Comparison of ENCODE assay signal across 32 cellular contexts in the genomic region with DNA sequence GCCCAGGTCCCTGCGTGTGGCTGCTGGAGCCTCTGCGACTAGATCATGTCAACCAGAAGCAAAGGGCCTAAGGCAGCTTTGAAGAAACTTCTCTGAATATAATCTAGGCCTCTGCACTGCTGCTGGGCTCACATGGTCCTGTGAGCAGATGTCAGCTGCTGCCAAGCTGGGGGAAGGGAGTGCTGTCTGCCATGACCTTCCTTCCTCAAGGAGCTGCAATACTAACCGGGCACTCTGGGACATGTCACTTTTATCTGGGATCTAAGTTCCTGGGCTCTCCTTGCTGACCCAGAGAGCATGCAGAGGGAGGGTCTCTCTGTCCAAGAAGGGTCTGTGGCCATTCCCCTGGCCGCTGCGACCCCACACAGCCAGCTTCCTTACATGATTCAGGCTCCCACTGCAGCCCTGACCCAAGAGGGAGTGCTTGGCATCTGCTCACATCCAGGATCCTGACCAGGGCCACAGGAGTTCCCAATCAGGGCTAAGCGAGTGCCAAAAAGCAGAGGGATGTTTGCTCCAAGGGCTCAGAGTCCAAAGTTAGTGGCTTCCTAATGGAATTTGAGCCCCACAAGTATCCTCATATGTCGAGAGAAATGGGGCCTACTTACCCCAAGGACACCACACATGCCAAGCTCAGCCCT.
DNase-seq lines count a peak whose midpoint lies in the region; ATAC-seq and TF ChIP-seq lines count a peak whose summit lies in the region.
"Had no signal": no experiment of that assay in that cellular context is flagged by ENCODE, and none has a peak within 500 bp of the region (broad histone marks: within the 10 kb centered on the region; RNA-seq: fewer than 3 reads in every experiment).

No MANE protein-coding gene starts in this region.

- no peak overlapping the region for H3K4me3 Mint-ChIP-seq in T-helper 2 cell treated with Interferon-gamma antibody and Interleukin-4, amounts not matched to agents 5 μg/mL and 100 μg/mL, for 36 hours
- H3K4me3 Mint-ChIP-seq: activated CD8-positive, alpha-beta T cell treated with anti-CD3 and anti-CD28 coated beads, Interleukin-2, amount 10 ng/mL, durations not matched to agents 7 days and 5 days; brain; CD4-positive, alpha-beta memory T cell; immature natural killer cell had no signal

- in situ Hi-C loops in gastrocnemius medialis (cut with MboI; ENCODE audit: low sequenced_read_pairs in 4 of 4): no loop called here

- peaks cover 4% of the 10 kb centered on the region for H3K27me3 Mint-ChIP-seq in T-helper 2 cell treated with Interferon-gamma antibody and Interleukin-4, amounts not matched to agents 5 μg/mL and 100 μg/mL, for 36 hours (ENCODE audit: low read depth)
- H3K27me3 Mint-ChIP-seq: CD4-positive, alpha-beta memory T cell had no signal

- 10% methylated on average over 2 of the region's 7 CpGs for WGBS in right lobe of liver (ENCODE audit: insufficient coverage, low coverage, low lambda C conversion rate, missing lambda C conversion rate)

- H3K4me3 ChIP-seq in cardiac muscle cell (no peak overlapping the region), right lobe of liver (no peak overlapping the region), gastrocnemius medialis (no peak overlapping the region)
- H3K4me3 ChIP-seq: A549, MG63, Peyer's patch, vagina had no signal

- H3K27me3 ChIP-seq in cardiac muscle cell: no peaks in the 10 kb centered on the region
- no peaks in the 10 kb centered on the region for H3K27me3 ChIP-seq in right lobe of liver
- no peaks in the 10 kb centered on the region for H3K27me3 ChIP-seq in gastrocnemius medialis
- H3K27me3 ChIP-seq: MG63, neutrophil, Peyer's patch, vagina had no signal

- ATAC-seq in right lobe of liver (peak; percentile 86 to 93 (median 89)), gastrocnemius medialis (peak; percentile 90), GM18870 (IDR thresholded peaks at IDR 0.05; ENCODE audit: unreplicated experiment) (no peak)
- ATAC-seq: A549; activated CD8-positive, alpha-beta T cell treated with anti-CD3 and anti-CD28 coated beads, Interleukin-2, amount 10 ng/mL, durations not matched to agents 7 days and 5 days; left colon; stimulated activated naive CD8-positive, alpha-beta T cell treated with anti-CD3 and anti-CD28 coated beads, Interleukin-15, Interleukin-2, amounts not matched to agents 100 U/mL and 50 U/mL, for 24 hours had no signal

- DNase-seq in NCI-H82 (lab: John Stamatoyannopoulos, UW): peak; percentile 52
- no peak for DNase-seq in cardiac muscle cell (ENCODE audit: low read depth in 1 of 2, low spot score in 1 of 2)
- DNase-seq in right lobe of liver: peak in 2 of 3 donors; percentile 53 to 79
- peak; percentile 67 to 78 for DNase-seq in gastrocnemius medialis
- no peak for DNase-seq in activated CD4-positive, CD25-positive, alpha-beta regulatory T cell (lab: John Stamatoyannopoulos, UW)
- DNase-seq in NCI-H146 (lab: John Stamatoyannopoulos, UW): no peak
- DNase-seq in T-helper 2 cell treated with Interferon-gamma antibody and Interleukin-4, amounts not matched to agents 5 μg/mL and 100 μg/mL, for 36 hours (ENCODE audit: low spot score): no peak
- DNase-seq: activated CD4-positive, alpha-beta T cell treated with anti-CD3 and anti-CD28 coated beads for 4 hours; activated CD8-positive, alpha-beta T cell treated with anti-CD3 and anti-CD28 coated beads, Interleukin-2, amount 10 ng/mL, durations not matched to agents 7 days and 5 days; activated naive CD4-positive, alpha-beta T cell treated with anti-CD3 and anti-CD28 coated beads, Interleukin-2, amount 50 U/mL, for 16 hours; amniotic stem cell; CD4-positive, alpha-beta memory T cell; H7; immature natural killer cell; left colon; mesendoderm; MG63; NCI-H1105 treated with DMSO at 0.1 percent for 48 hours; NCI-H2029 treated with DMSO at 0.1 percent for 48 hours; NCI-H2227 treated with DMSO at 0.1 percent for 48 hours; NCI-H69; Peyer's patch; SIG-M5; stimulated activated CD4-positive, alpha-beta T cell treated with anti-CD3 and anti-CD28 coated beads, Interleukin-2, amount 100 ng/mL, for 24 hours; stimulated activated naive CD8-positive, alpha-beta T cell treated with anti-CD3 and anti-CD28 coated beads, Interleukin-15, Interleukin-2, amounts not matched to agents 100 U/mL and 50 U/mL, for 24 hours had no signal

- H3K4me1 ChIP-seq in cardiac muscle cell (ENCODE audit: low read depth) (peaks cover 15% of the 10 kb centered on the region), right lobe of liver (peaks cover 0 to 19% (median 7%) of the 10 kb centered on the region in 4 donors), gastrocnemius medialis (peaks cover 24 to 27% of the 10 kb centered on the region in 2 donors)
- H3K4me1 ChIP-seq: A549, Peyer's patch, vagina had no signal

- H3K36me3 Mint-ChIP-seq in T-helper 2 cell treated with Interferon-gamma antibody and Interleukin-4, amounts not matched to agents 5 μg/mL and 100 μg/mL, for 36 hours (ENCODE audit: low read depth): no peaks in the 10 kb centered on the region
- H3K36me3 Mint-ChIP-seq: CD4-positive, alpha-beta memory T cell; immature natural killer cell had no signal

- H3K4me1 Mint-ChIP-seq in T-helper 2 cell treated with Interferon-gamma antibody and Interleukin-4, amounts not matched to agents 5 μg/mL and 100 μg/mL, for 36 hours (ENCODE audit: low read depth): no peaks in the 10 kb centered on the region
- H3K4me1 Mint-ChIP-seq: immature natural killer cell had no signal

- no peak for TF ChIP-seq POLR2A in right lobe of liver (IDR thresholded peaks at IDR 0.05)
- TF ChIP-seq POLR2A in gastrocnemius medialis (IDR thresholded peaks at IDR 0.05): no peak

- TF ChIP-seq CTCF in cardiac muscle cell (IDR thresholded peaks at IDR 0.05; ENCODE audit: low read depth, low read length): no peak
- TF ChIP-seq CTCF in right lobe of liver (IDR thresholded peaks at IDR 0.05): no peak
- no peak for TF ChIP-seq CTCF in gastrocnemius medialis (IDR thresholded peaks at IDR 0.05 in 4 of 5, conservative IDR thresholded peaks at IDR 0.05 in 1 of 5)

- H3K9me3 ChIP-seq in cardiac muscle cell (ENCODE audit: low read depth) (no peaks in the 10 kb centered on the region), right lobe of liver (no peaks in the 10 kb centered on the region), gastrocnemius medialis (no peaks in the 10 kb centered on the region)
- H3K9me3 ChIP-seq: A549, MG63, neutrophil, Peyer's patch, vagina had no signal

- H3K27ac ChIP-seq in cardiac muscle cell (peak overlapping the region; percentile 80), right lobe of liver (peak overlapping the region in 1 of 3 donors; percentile 14), gastrocnemius medialis (peak overlapping the region; percentile 30 to 81 (median 70))
- H3K27ac ChIP-seq: A549, KMS-11, neutrophil, Peyer's patch, vagina had no signal

- intact Hi-C loops in right lobe of liver (cut with DNase I): loop anchor here in 1 of 2 donors (10.0 kb wide), 1 partner anchor 97 kb away; the partner anchor contains the start of gene SPTB
- intact Hi-C loops in gastrocnemius medialis (cut with DNase I; ENCODE audit: low total_unique reads): no loop called here

- no peak overlapping the region for H3K27ac Mint-ChIP-seq in T-helper 2 cell treated with Interferon-gamma antibody and Interleukin-4, amounts not matched to agents 5 μg/mL and 100 μg/mL, for 36 hours
- H3K27ac Mint-ChIP-seq: activated CD8-positive, alpha-beta T cell treated with anti-CD3 and anti-CD28 coated beads, Interleukin-2, amount 10 ng/mL, durations not matched to agents 7 days and 5 days; activated T-helper 2 cell treated with anti-CD3 and anti-CD28 coated beads, Interferon-gamma antibody, Interleukin-2, Interleukin-4, amounts not matched to agents 10 μg/mL and 5 μg/mL and 100 μg/mL, durations not matched to agents 14 hours and 24 hours and 36 hours; CD4-positive, alpha-beta memory T cell; immature natural killer cell had no signal

- no peaks in the 10 kb centered on the region for H3K36me3 ChIP-seq in cardiac muscle cell
- H3K36me3 ChIP-seq in right lobe of liver: no peaks in the 10 kb centered on the region
- peaks cover 0 to 51% of the 10 kb centered on the region in 2 donors for H3K36me3 ChIP-seq in gastrocnemius medialis
- H3K36me3 ChIP-seq: MG63, neutrophil, Peyer's patch, vagina had no signal

- no peaks in the 10 kb centered on the region for H3K9me3 Mint-ChIP-seq in T-helper 2 cell treated with Interferon-gamma antibody and Interleukin-4, amounts not matched to agents 5 μg/mL and 100 μg/mL, for 36 hours
- H3K9me3 Mint-ChIP-seq: activated T-helper 2 cell treated with anti-CD3 and anti-CD28 coated beads, Interferon-gamma antibody, Interleukin-2, Interleukin-4, amounts not matched to agents 10 μg/mL and 5 μg/mL and 100 μg/mL, durations not matched to agents 14 hours and 24 hours and 36 hours; CD4-positive, alpha-beta memory T cell; immature natural killer cell had no signal

Comparison
In these comparisons a context has a peak if more than half of its experiments do, and no peak if none do; other contexts are left out.
1. DNase-seq: peak in NCI-H82 (single experiment), right lobe of liver (2 of 3) and gastrocnemius medialis (2 of 2); none in cardiac muscle cell (0 of 2), activated CD4-positive, CD25-positive, alpha-beta regulatory T cell (0 of 4), NCI-H146 (single experiment) and T-helper 2 cell treated with Interferon-gamma antibody and Interleukin-4, amounts not matched to agents 5 μg/mL and 100 μg/mL, for 36 hours (single experiment).